Comparison of ENCODE assay signal across 7 cellular contexts in genomic region chr13:62357887-62358645, GRCh38.
DNase-seq lines count a peak whose midpoint lies in the region; ATAC-seq and TF ChIP-seq lines count a peak whose summit lies in the region.

No MANE protein-coding gene starts in this region.

- no peak overlapping the region for H3K27ac Mint-ChIP-seq in HFFc6

- CTCF ChIA-PET in PC-3 (lab: Charles Lee) = interaction anchor here (0.5 kb wide), 1 partner anchor 238 kb away, joined by 6 read pairs; no protein-coding TSS in a partner anchor

- no peaks in the 10 kb centered on the region for H3K9me3 ChIP-seq in PC-3 (ENCODE audit: low read length)

- DNase-seq in PC-3 (peak; percentile 62), foreskin melanocyte (peak; percentile 63), HFFc6 (no peak), KG1 (lab: John Stamatoyannopoulos, UW) (no peak), NCI-H446 treated with DMSO at 0.1 percent for 48 hours (lab: John Stamatoyannopoulos, UW) (no peak)

- H3K79me2 ChIP-seq in PC-3 (ENCODE audit: low read length) = no peaks in the 10 kb centered on the region

- H3K36me3 ChIP-seq in PC-3 (ENCODE audit: low read depth, low read length) = no peaks in the 10 kb centered on the region

- H3F3A ChIP-seq in PC-3 (ENCODE audit: low read length, unreplicated experiment) = no peaks in the 10 kb centered on the region

- H3K9me2 ChIP-seq in PC-3 (replicated peaks; ENCODE audit: low read length) = no peaks in the 10 kb centered on the region

- no peak overlapping the region for H3K9ac ChIP-seq in PC-3 (ENCODE audit: low read length)

- H3K4me1 Mint-ChIP-seq in HFFc6 (ENCODE audit: low read depth) = no peaks in the 10 kb centered on the region

- no peak overlapping the region for H3K4me3 ChIP-seq in PC-3 (ENCODE audit: low read length)

- H3K4me2 ChIP-seq in PC-3 (ENCODE audit: low read length) = no peak overlapping the region

- H3K9me3 Mint-ChIP-seq in HFFc6 = peaks cover 11% of the 10 kb centered on the region

- intact Hi-C loops in PC-3 (cut with micrococcal nuclease) = loop anchor here (1.0 kb wide), 3 partner anchors 38 to 344 kb away; no protein-coding TSS in a partner anchor

- no peaks in the 10 kb centered on the region for H4K20me1 ChIP-seq in PC-3 (ENCODE audit: low read length)

- no TSS peak for BruUV-seq in PC-3 (replicated peaks; lab: Mats Ljungman, UMichigan)

- POLR2A ChIA-PET in PC-3 (lab: Charles Lee; ENCODE audit: unreplicated experiment) = no interaction called here

- H3K27ac ChIP-seq in PC-3 (ENCODE audit: low read length) = no peak overlapping the region

- H3K4me1 ChIP-seq in PC-3 (ENCODE audit: insufficient read depth, low read length) = no peaks in the 10 kb centered on the region

- H3K36me3 Mint-ChIP-seq in HFFc6 (ENCODE audit: low read depth) = no peaks in the 10 kb centered on the region; the same call in 1 of the 2 replicates

- TF ChIP-seq CTCF in PC-3 (conservative IDR thresholded peaks at IDR 0.05; ENCODE audit: low read depth, low read length) (peak; percentile 70), HFFc6 (IDR thresholded peaks at IDR 0.05) (no peak)

- no peaks in the 10 kb centered on the region for H3K27me3 Mint-ChIP-seq in HFFc6 (ENCODE audit: insufficient read depth)

- H2AFZ ChIP-seq in PC-3 (ENCODE audit: low read length) = no peak overlapping the region

- H3K27me3 ChIP-seq in PC-3 (ENCODE audit: low read length) = no peaks in the 10 kb centered on the region

- no peak overlapping the region for H3K4me3 Mint-ChIP-seq in HFFc6

- ATAC-seq in GM18858 (IDR thresholded peaks at IDR 0.05; ENCODE audit: unreplicated experiment) (peak; percentile 86), HG03175 (IDR thresholded peaks at IDR 0.05; ENCODE audit: unreplicated experiment) (peak; percentile 62), PC-3 (peak; percentile 98)

Comparison
In these comparisons a context has a peak if more than half of its experiments do, and no peak if none do; other contexts are left out.
1. DNase-seq: peak in PC-3 (single experiment) and foreskin melanocyte (single experiment); none in HFFc6 (single experiment), KG1 (single experiment) and NCI-H446 treated with DMSO at 0.1 percent for 48 hours (single experiment).
2. Peak in every context shown above with its lines, with median percentiles within 50 percentile points of each other: ATAC-seq.